Comparison of ENCODE assay signal across 17 cellular contexts in the genomic region with DNA sequence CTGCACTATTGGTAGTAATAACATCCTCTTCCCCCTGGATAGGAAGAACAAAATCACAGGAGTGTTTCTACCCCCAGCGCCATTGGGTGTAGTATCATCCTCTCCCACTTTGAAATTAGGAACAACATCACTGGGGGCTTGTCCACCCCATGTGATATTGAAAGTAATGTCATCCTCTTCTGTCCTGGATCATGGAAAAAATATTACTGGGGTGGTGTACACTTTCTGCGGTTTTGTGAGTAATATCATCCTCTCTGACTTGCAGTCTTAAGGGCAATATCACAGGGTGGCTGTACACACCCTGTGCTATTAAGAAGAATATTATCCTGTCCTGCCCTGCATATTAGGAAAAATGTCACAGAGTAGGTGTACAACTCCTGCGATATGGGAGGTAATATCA. TPM values are rescaled to one million over a fixed set of nuclear protein-coding genes. Genes with fewer than 3 reads are reported as not detected.
DNase-seq lines count a peak whose midpoint lies in the region; ATAC-seq and TF ChIP-seq lines count a peak whose summit lies in the region.
"Had no signal": no experiment of that assay in that cellular context is flagged by ENCODE, and none has a peak within 500 bp of the region (broad histone marks: within the 10 kb centered on the region; RNA-seq: fewer than 3 reads in every experiment).

No MANE protein-coding gene starts in this region.

- POLR2A ChIA-PET in activated CD4-positive, alpha-beta T cell treated with anti-CD3 and anti-CD28 coated beads, Interleukin-2, amount 10 ng/mL, durations not matched to agents 7 days and 5 days (lab: Charles Lee), result no interaction called here

- H3K9me3 Mint-ChIP-seq in activated CD4-positive, alpha-beta T cell treated with anti-CD3 and anti-CD28 coated beads, Interleukin-2, amount 10 ng/mL, durations not matched to agents 7 days and 5 days, result no peaks in the 10 kb centered on the region
- no peaks in the 10 kb centered on the region for H3K9me3 Mint-ChIP-seq in T-helper 1 cell treated with Interleukin-12 subunit alpha and Interleukin-12 subunit beta and Interleukin-4 antibody, amounts not matched to agents 30 μg/mL and 1 μg/mL, for 36 hours
- no peaks in the 10 kb centered on the region for H3K9me3 Mint-ChIP-seq in stimulated activated naive B cell treated with anti-CD40 and anti-IgM and Interleukin-4, amounts not matched to agents 10 μg/mL and 1 μg/mL and 100 μg/mL, for 72 hours

- H3K4me1 ChIP-seq in lower lobe of right lung, result peaks cover 5% of the 10 kb centered on the region
- H3K4me1 ChIP-seq: A549, Caco-2 had no signal

- intact Hi-C loops in lower lobe of right lung (cut with DNase I), result no loop called here

- no peak overlapping the region for H3K4me3 Mint-ChIP-seq in activated CD4-positive, alpha-beta T cell treated with anti-CD3 and anti-CD28 coated beads, Interleukin-2, amount 10 ng/mL, durations not matched to agents 7 days and 5 days
- no peak overlapping the region for H3K4me3 Mint-ChIP-seq in T-helper 1 cell treated with Interleukin-12 subunit alpha and Interleukin-12 subunit beta and Interleukin-4 antibody, amounts not matched to agents 30 μg/mL and 1 μg/mL, for 36 hours
- no peak overlapping the region for H3K4me3 Mint-ChIP-seq in stimulated activated naive B cell treated with anti-CD40 and anti-IgM and Interleukin-4, amounts not matched to agents 10 μg/mL and 1 μg/mL and 100 μg/mL, for 72 hours

- peaks cover 25% of the 10 kb centered on the region for H3K27me3 Mint-ChIP-seq in activated CD4-positive, alpha-beta T cell treated with anti-CD3 and anti-CD28 coated beads, Interleukin-2, amount 10 ng/mL, durations not matched to agents 7 days and 5 days
- H3K27me3 Mint-ChIP-seq in T-helper 1 cell treated with Interleukin-12 subunit alpha and Interleukin-12 subunit beta and Interleukin-4 antibody, amounts not matched to agents 30 μg/mL and 1 μg/mL, for 36 hours (ENCODE audit: low read depth), result peaks cover 27% of the 10 kb centered on the region
- H3K27me3 Mint-ChIP-seq in stimulated activated naive B cell treated with anti-CD40 and anti-IgM and Interleukin-4, amounts not matched to agents 10 μg/mL and 1 μg/mL and 100 μg/mL, for 72 hours, result peaks cover 6 to 15% of the 10 kb centered on the region in 2 donors

- H3K9me3 ChIP-seq in lower lobe of right lung, result no peaks in the 10 kb centered on the region
- H3K9me3 ChIP-seq: A549, Caco-2 had no signal

- no peak overlapping the region for H3K27ac ChIP-seq in lower lobe of right lung
- H3K27ac ChIP-seq: A549, C4-2B had no signal

- no peak overlapping the region for H3K4me3 ChIP-seq in lower lobe of right lung
- H3K4me3 ChIP-seq: A549 had no signal

- no peaks in the 10 kb centered on the region for H3K36me3 ChIP-seq in lower lobe of right lung

- no peak for TF ChIP-seq CTCF in lower lobe of right lung (IDR thresholded peaks at IDR 0.05)

- DNase-seq in activated CD4-positive, alpha-beta T cell treated with anti-CD3 and anti-CD28 coated beads, Interleukin-2, amount 10 ng/mL, durations not matched to agents 7 days and 5 days, result peak; percentile 13
- DNase-seq in activated CD4-positive, alpha-beta T cell treated with anti-CD3 and anti-CD28 coated beads for 1 hour, result no peak
- DNase-seq in HT1080 (ENCODE audit: low read depth) (peak; percentile 71), lower lobe of right lung (no peak), SK-N-DZ (ENCODE audit: low spot score) (no peak)
- no peak for DNase-seq in stimulated activated naive B cell treated with anti-CD40 and anti-IgM and Interleukin-4, amounts not matched to agents 10 μg/mL and 1 μg/mL and 100 μg/mL, for 72 hours
- DNase-seq: Caco-2, GOT3, NCI-H1436, NCI-H2029 treated with DMSO at 0.1 percent for 48 hours, NCI-H510A, SIG-M5 had no signal

- no peak overlapping the region for H3K27ac Mint-ChIP-seq in activated CD4-positive, alpha-beta T cell treated with anti-CD3 and anti-CD28 coated beads, Interleukin-2, amount 10 ng/mL, durations not matched to agents 7 days and 5 days
- H3K27ac Mint-ChIP-seq in T-helper 1 cell treated with Interleukin-12 subunit alpha and Interleukin-12 subunit beta and Interleukin-4 antibody, amounts not matched to agents 30 μg/mL and 1 μg/mL, for 36 hours, result peak overlapping the region; percentile 50
- no peak overlapping the region for H3K27ac Mint-ChIP-seq in stimulated activated naive B cell treated with anti-CD40 and anti-IgM and Interleukin-4, amounts not matched to agents 10 μg/mL and 1 μg/mL and 100 μg/mL, for 72 hours

- H3K4me1 Mint-ChIP-seq in activated CD4-positive, alpha-beta T cell treated with anti-CD3 and anti-CD28 coated beads, Interleukin-2, amount 10 ng/mL, durations not matched to agents 7 days and 5 days, result peaks cover 10% of the 10 kb centered on the region
- peaks cover 9% of the 10 kb centered on the region for H3K4me1 Mint-ChIP-seq in T-helper 1 cell treated with Interleukin-12 subunit alpha and Interleukin-12 subunit beta and Interleukin-4 antibody, amounts not matched to agents 30 μg/mL and 1 μg/mL, for 36 hours (ENCODE audit: low read depth)
- H3K4me1 Mint-ChIP-seq in stimulated activated naive B cell treated with anti-CD40 and anti-IgM and Interleukin-4, amounts not matched to agents 10 μg/mL and 1 μg/mL and 100 μg/mL, for 72 hours, result peaks cover 5 to 13% of the 10 kb centered on the region in 2 donors

- CTCF ChIA-PET in activated CD4-positive, alpha-beta T cell treated with anti-CD3 and anti-CD28 coated beads, Interleukin-2, amount 10 ng/mL, durations not matched to agents 7 days and 5 days (lab: Charles Lee), result interaction anchor here (0.6 kb wide), 2 partner anchors 197 to 367 kb away, joined by 4 to 6 read pairs; no protein-coding TSS in a partner anchor

- no peaks in the 10 kb centered on the region for H3K36me3 Mint-ChIP-seq in activated CD4-positive, alpha-beta T cell treated with anti-CD3 and anti-CD28 coated beads, Interleukin-2, amount 10 ng/mL, durations not matched to agents 7 days and 5 days (ENCODE audit: low read depth)
- H3K36me3 Mint-ChIP-seq in T-helper 1 cell treated with Interleukin-12 subunit alpha and Interleukin-12 subunit beta and Interleukin-4 antibody, amounts not matched to agents 30 μg/mL and 1 μg/mL, for 36 hours (ENCODE audit: low read depth), result no peaks in the 10 kb centered on the region
- H3K36me3 Mint-ChIP-seq in stimulated activated naive B cell treated with anti-CD40 and anti-IgM and Interleukin-4, amounts not matched to agents 10 μg/mL and 1 μg/mL and 100 μg/mL, for 72 hours, result no peaks in the 10 kb centered on the region

- no peaks in the 10 kb centered on the region for H3K27me3 ChIP-seq in lower lobe of right lung (ENCODE audit: low read depth)

- peak; percentile 36 to 40 for ATAC-seq in stimulated activated naive B cell treated with anti-CD40 and anti-IgM and Interleukin-4, amounts not matched to agents 10 μg/mL and 1 μg/mL and 100 μg/mL, for 72 hours (replicated peaks)
- ATAC-seq in lower lobe of right lung, result no peak
- ATAC-seq in HG03342 (IDR thresholded peaks at IDR 0.05; ENCODE audit: unreplicated experiment), result no peak
- ATAC-seq: HepG2 had no signal

RNA-seq across cellular contexts. Expression of a gene that starts 4.9 kb away (rescaled TPM):
- 10 to 100 TPM; 39.2 to 40.8 TPM for total RNA-seq in activated CD4-positive, alpha-beta T cell treated with anti-CD3 and anti-CD28 coated beads, Interleukin-2, amount 10 ng/mL, durations not matched to agents 7 days and 5 days
- 0.10 and 0.42 TPM in 2 replicates for total RNA-seq in HT1080 (2014; rRNA removed; shearing (Covaris generic))
- 1.8 TPM in 2 replicates for polyA plus RNA-seq in HT1080 (2015; cell fraction: cytosol; rRNA removed)
- 0.68 TPM in 1 of 2 replicates, not detected in the other for polyA plus RNA-seq in HT1080 (2015; cell fraction: nucleus; rRNA removed)
- total RNA-seq in lower lobe of right lung, result 381 TPM
- 0.24 and 4.4 TPM in 2 replicates for polyA plus RNA-seq in SK-N-DZ (2014; cell fraction: cytosol; rRNA removed)
- polyA plus RNA-seq in SK-N-DZ (2014; cell fraction: nucleus; rRNA removed), result 1.1 and 2.0 TPM in 2 replicates

Comparison
In these comparisons a context has a peak if more than half of its experiments do, and no peak if none do; other contexts are left out.
1. DNase-seq: peak in activated CD4-positive, alpha-beta T cell treated with anti-CD3 and anti-CD28 coated beads, Interleukin-2, amount 10 ng/mL, durations not matched to agents 7 days and 5 days (single experiment) and HT1080 (single experiment); none in activated CD4-positive, alpha-beta T cell treated with anti-CD3 and anti-CD28 coated beads for 1 hour (single experiment), stimulated activated naive B cell treated with anti-CD40 and anti-IgM and Interleukin-4, amounts not matched to agents 10 μg/mL and 1 μg/mL and 100 μg/mL, for 72 hours (single experiment), lower lobe of right lung (single experiment) and SK-N-DZ (single experiment).
2. ATAC-seq: peak in stimulated activated naive B cell treated with anti-CD40 and anti-IgM and Interleukin-4, amounts not matched to agents 10 μg/mL and 1 μg/mL and 100 μg/mL, for 72 hours (2 of 2); none in lower lobe of right lung (0 of 2) and HG03342 (single experiment).
3. RNA of a gene that starts 4.9 kb away (total RNA-seq): 381 TPM in lower lobe of right lung (single experiment) and 39.2 to 40.8 TPM in activated CD4-positive, alpha-beta T cell treated with anti-CD3 and anti-CD28 coated beads, Interleukin-2, amount 10 ng/mL, durations not matched to agents 7 days and 5 days; 0.10 to 0.42 TPM in HT1080; every median in the first group is over 10 times any median in the second.